In genomic region chr9:35828716-35829083, GRCh38 we compare ENCODE assay signal across 9 cellular contexts. TPM values are rescaled to one million over a fixed set of nuclear protein-coding genes. Genes with fewer than 3 reads are reported as not detected.
DNase-seq lines count a peak whose midpoint lies in the region; ATAC-seq and TF ChIP-seq lines count a peak whose summit lies in the region.
"Had no signal": no experiment of that assay in that cellular context is flagged by ENCODE, and none has a peak within 500 bp of the region (broad histone marks: within the 10 kb centered on the region; RNA-seq: fewer than 3 reads in every experiment).

A gene with protein sequence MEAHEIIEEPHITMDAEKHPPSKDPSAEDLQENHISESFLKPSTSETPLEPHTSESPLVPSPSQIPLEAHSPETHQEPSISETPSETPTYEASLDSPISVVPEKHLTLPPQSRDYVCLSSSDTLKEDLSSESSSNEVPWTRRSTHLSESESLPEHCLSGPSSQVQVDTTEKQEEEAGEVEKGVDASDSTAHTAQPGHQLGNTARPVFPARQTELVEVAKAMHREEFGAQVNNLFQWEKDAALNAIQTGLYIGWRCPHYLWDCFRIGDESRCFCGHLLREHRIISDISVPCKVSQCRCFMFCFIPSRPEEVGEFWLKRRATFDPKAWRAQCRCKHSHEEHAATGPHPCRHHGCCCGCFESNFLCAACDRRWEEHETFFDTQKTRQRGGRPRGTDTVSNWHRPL (minus strand): TSS chr9:35828732. CDS start chr9:35826161, 2,571 bp downstream.

- peaks cover 24% of the 10 kb centered on the region for H3K79me2 ChIP-seq in hepatocyte

- no peaks in the 10 kb centered on the region for H3K36me3 ChIP-seq in hepatocyte (replicated peaks; ENCODE audit: insufficient read depth, low read depth)

- peak; percentile 45 for DNase-seq in DMS79 treated with DMSO at 0.1 percent for 48 hours (lab: John Stamatoyannopoulos, UW)
- peak; percentile 48 for DNase-seq in activated CD8-positive, alpha-beta T cell treated with anti-CD3 and anti-CD28 coated beads, Interleukin-2, amount 10 ng/mL, durations not matched to agents 7 days and 5 days
- DNase-seq in hepatocyte (ENCODE audit: low spot score): peak; percentile 39
- DNase-seq in skeletal muscle cell (ENCODE audit: low read depth): no peak
- no peak for DNase-seq in EL
- no peak for DNase-seq in NOMO-1 treated with dmso at 0.1 percent for 144 hours (lab: John Stamatoyannopoulos, UW; ENCODE audit: unreplicated experiment)
- DNase-seq in pons (ENCODE audit: low spot score): no peak

- H3K9me3 ChIP-seq in hepatocyte (ENCODE audit: low read depth): no peaks in the 10 kb centered on the region

- WGBS in hepatocyte (ENCODE audit: low lambda C conversion rate, missing lambda C conversion rate): 6% methylated on average over 21 of the region's 21 CpGs

- CTCF ChIA-PET in activated CD8-positive, alpha-beta T cell treated with anti-CD3 and anti-CD28 coated beads, Interleukin-2, amount 10 ng/mL, durations not matched to agents 7 days and 5 days (lab: Charles Lee): interaction anchor here (0.8 to 1.7 kb wide), 5 partner anchors 15 to 54 kb away, joined by 3 to 6 read pairs (median 3); partner anchors contain the start of genes HINT2 and SPAG8

- no peaks in the 10 kb centered on the region for H3K27me3 ChIP-seq in hepatocyte

- H3K4me2 ChIP-seq in hepatocyte: peak within 1 kb of the TSS; percentile 94

- no peak for TF ChIP-seq CTCF in hepatocyte (IDR thresholded peaks at IDR 0.05; ENCODE audit: poor library complexity)

- peak within 1 kb of the TSS; percentile 85 for H3K27ac Mint-ChIP-seq in activated CD8-positive, alpha-beta T cell treated with anti-CD3 and anti-CD28 coated beads, Interleukin-2, amount 10 ng/mL, durations not matched to agents 7 days and 5 days

- POLR2A ChIA-PET in activated CD8-positive, alpha-beta T cell treated with anti-CD3 and anti-CD28 coated beads, Interleukin-2, amount 10 ng/mL, durations not matched to agents 7 days and 5 days (lab: Charles Lee): interaction anchor here (0.7 to 1.2 kb wide), 3 partner anchors 14 to 17 kb away, joined by 3 to 5 read pairs (median 5); partner anchors contain the start of gene HINT2

- peak within 1 kb of the TSS; percentile 88 for H3K4me3 Mint-ChIP-seq in activated CD8-positive, alpha-beta T cell treated with anti-CD3 and anti-CD28 coated beads, Interleukin-2, amount 10 ng/mL, durations not matched to agents 7 days and 5 days

- H3K27me3 Mint-ChIP-seq in activated CD8-positive, alpha-beta T cell treated with anti-CD3 and anti-CD28 coated beads, Interleukin-2, amount 10 ng/mL, durations not matched to agents 7 days and 5 days (ENCODE audit: low read depth): peaks cover 6% of the 10 kb centered on the region

- peaks cover 31% of the 10 kb centered on the region for H3K4me1 Mint-ChIP-seq in activated CD8-positive, alpha-beta T cell treated with anti-CD3 and anti-CD28 coated beads, Interleukin-2, amount 10 ng/mL, durations not matched to agents 7 days and 5 days (ENCODE audit: low read depth)

- H3K9me3 Mint-ChIP-seq in activated CD8-positive, alpha-beta T cell treated with anti-CD3 and anti-CD28 coated beads, Interleukin-2, amount 10 ng/mL, durations not matched to agents 7 days and 5 days (ENCODE audit: insufficient read depth): no peaks in the 10 kb centered on the region

- H3K36me3 Mint-ChIP-seq in activated CD8-positive, alpha-beta T cell treated with anti-CD3 and anti-CD28 coated beads, Interleukin-2, amount 10 ng/mL, durations not matched to agents 7 days and 5 days (ENCODE audit: low read depth): no peaks in the 10 kb centered on the region

- no peaks in the 10 kb centered on the region for H3K9me2 ChIP-seq in hepatocyte (replicated peaks; ENCODE audit: insufficient read depth)

- peaks cover 34% of the 10 kb centered on the region for H3K4me1 ChIP-seq in hepatocyte (ENCODE audit: insufficient read depth)

- peak within 1 kb of the TSS; percentile 94 for H3K27ac ChIP-seq in hepatocyte

- peak; percentile 3 for ATAC-seq in HG03066 (IDR thresholded peaks at IDR 0.05; ENCODE audit: low read depth, unreplicated experiment)
- ATAC-seq in activated CD8-positive, alpha-beta T cell treated with anti-CD3 and anti-CD28 coated beads, Interleukin-2, amount 10 ng/mL, durations not matched to agents 7 days and 5 days: peak; percentile 37

- H2AFZ ChIP-seq in hepatocyte: peak within 1 kb of the TSS; percentile 96

- H4K20me1 ChIP-seq in hepatocyte (ENCODE audit: insufficient read depth, poor library complexity, severe bottlenecking): no peaks in the 10 kb centered on the region

- peak within 1 kb of the TSS; percentile 46 for H3K4me3 ChIP-seq in hepatocyte
- peak within 1 kb of the TSS; percentile 61 for H3K4me3 ChIP-seq in skeletal muscle cell (ENCODE audit: low read depth, low read length)

RNA-seq across cellular contexts. Expression of the gene that starts here (rescaled TPM):
- total RNA-seq in activated CD8-positive, alpha-beta T cell treated with anti-CD3 and anti-CD28 coated beads, Interleukin-2, amount 10 ng/mL, durations not matched to agents 7 days and 5 days: not detected
- total RNA-seq in hepatocyte: not detected in 2 replicates
- 0.26 TPM in 1 of 2 replicates, not detected in the other for polyA plus RNA-seq in hepatocyte
- total RNA-seq: RPMI7951 had no signal

Comparison
In these comparisons a context has a peak if more than half of its experiments do, and no peak if none do; other contexts are left out.
1. Peak in DNase-seq and ATAC-seq in activated CD8-positive, alpha-beta T cell treated with anti-CD3 and anti-CD28 coated beads, Interleukin-2, amount 10 ng/mL, durations not matched to agents 7 days and 5 days; RNA of the gene not detected or under 1 TPM.
2. Peak in DNase-seq, H3K4me3 ChIP-seq, H3K27ac ChIP-seq and H3K4me2 ChIP-seq in hepatocyte; RNA of the gene not detected or under 1 TPM.